8 cellular contexts compared by ENCODE assay signal in the genomic region with DNA sequence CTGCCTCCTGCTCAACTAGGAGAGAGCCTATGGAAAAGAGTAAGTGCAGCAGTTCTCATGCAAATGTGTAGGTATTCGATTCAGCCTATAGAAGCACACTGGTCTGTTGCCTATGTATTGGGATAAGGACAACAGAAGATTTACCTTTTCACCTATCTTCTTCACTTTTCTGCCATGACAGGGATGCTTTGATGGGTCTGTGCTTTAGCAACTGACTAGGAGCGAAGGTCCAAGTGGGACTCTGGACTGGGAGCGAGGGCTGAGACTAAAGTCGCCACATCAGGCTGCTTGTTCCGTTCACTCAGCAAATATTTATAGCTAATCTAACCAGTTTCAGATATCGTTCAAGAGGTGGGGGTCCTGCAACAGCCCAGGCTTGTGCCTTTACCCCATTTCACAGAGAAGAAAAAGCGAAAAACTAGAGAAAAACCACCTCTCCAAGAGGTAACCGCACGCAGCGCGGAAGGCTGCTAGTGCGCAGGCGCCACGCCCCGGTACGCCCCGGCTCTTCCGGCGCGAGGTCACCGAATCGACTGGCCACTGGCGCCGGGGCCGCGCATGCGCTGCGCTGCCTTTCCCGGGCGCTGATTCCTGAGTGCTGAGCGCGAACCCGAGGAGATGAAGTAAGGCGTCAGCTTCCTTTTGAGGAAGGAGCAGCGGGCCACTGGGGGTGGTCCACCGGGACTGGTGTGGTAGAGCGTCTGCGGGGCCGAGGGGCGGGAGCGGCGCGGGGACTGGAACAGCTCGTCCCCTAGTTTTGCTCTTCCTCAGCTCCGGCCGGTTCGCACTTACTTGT. TPM values are rescaled to one million over a fixed set of nuclear protein-coding genes. Genes with fewer than 3 reads are reported as not detected.
A peak's percentile ranks its signal among the peaks of the same experiment; 100 is the strongest.
DNase-seq lines count a peak whose midpoint lies in the region; ATAC-seq and TF ChIP-seq lines count a peak whose summit lies in the region.

A gene with protein sequence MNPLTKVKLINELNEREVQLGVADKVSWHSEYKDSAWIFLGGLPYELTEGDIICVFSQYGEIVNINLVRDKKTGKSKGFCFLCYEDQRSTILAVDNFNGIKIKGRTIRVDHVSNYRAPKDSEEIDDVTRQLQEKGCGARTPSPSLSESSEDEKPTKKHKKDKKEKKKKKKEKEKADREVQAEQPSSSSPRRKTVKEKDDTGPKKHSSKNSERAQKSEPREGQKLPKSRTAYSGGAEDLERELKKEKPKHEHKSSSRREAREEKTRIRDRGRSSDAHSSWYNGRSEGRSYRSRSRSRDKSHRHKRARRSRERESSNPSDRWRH (plus strand): TSS at position 573 of the 796 bp plus-strand sequence. CDS start 46 bp downstream, at position 619.

- POLR2A ChIA-PET in CD8-positive, alpha-beta T cell (lab: Charles Lee), result interaction anchor here (1.1 kb wide), 1 partner anchor 12 kb away, joined by 4 read pairs; no protein-coding TSS in a partner anchor

- H3K4me3 Mint-ChIP-seq in CD8-positive, alpha-beta T cell, result peak within 1 kb of the TSS; percentile 87

- intact Hi-C loops in CD8-positive, alpha-beta T cell (cut with DNase I, micrococcal nuclease), result loop anchor here (1.0 to 10.0 kb wide), 6 partner anchors 60 to 502 kb away; a partner anchor contains a TSS

- peaks cover 25% of the 10 kb centered on the region for H3K36me3 Mint-ChIP-seq in CD8-positive, alpha-beta T cell

- peaks cover 27% of the 10 kb centered on the region for H3K4me1 Mint-ChIP-seq in CD8-positive, alpha-beta T cell (ENCODE audit: low read depth)

- peaks cover 12% of the 10 kb centered on the region for H3K4me1 ChIP-seq in CD8-positive, alpha-beta T cell (ENCODE audit: insufficient read depth, low read length)

- H3K27ac ChIP-seq in CD8-positive, alpha-beta T cell (ENCODE audit: low read depth, low read length), result peak within 1 kb of the TSS; percentile 76

- no peaks in the 10 kb centered on the region for H3K36me3 ChIP-seq in CD8-positive, alpha-beta T cell (ENCODE audit: insufficient read depth, low read length)

- H3K9me3 ChIP-seq in CD8-positive, alpha-beta T cell (ENCODE audit: low read length), result no peaks in the 10 kb centered on the region

- H3K27me3 Mint-ChIP-seq in CD8-positive, alpha-beta T cell (ENCODE audit: low read depth), result no peaks in the 10 kb centered on the region

- peak; percentile 37 to 77 (median 66) for DNase-seq in CD8-positive, alpha-beta T cell
- DNase-seq in NCI-H82 treated with DMSO at 0.1 percent for 48 hours (lab: John Stamatoyannopoulos, UW; ENCODE audit: unreplicated experiment), result peak; percentile 67
- DNase-seq in activated CD8-positive, alpha-beta memory T cell treated with anti-CD3 and anti-CD28 coated beads for 24 hours, result peak; percentile 82
- peak; percentile 58 for DNase-seq in effector CD4-positive, alpha-beta T cell
- DNase-seq in lung microvascular endothelial cell (ENCODE audit: low read depth in 2 of 2), result peak; percentile 71 to 77
- DNase-seq in stimulated activated CD8-positive, alpha-beta memory T cell treated with anti-CD3 and anti-CD28 coated beads, Interleukin-12 subunit alpha, Interleukin-12 subunit beta, amount 100 ng/mL, for 1 hour (ENCODE audit: low read depth), result peak; percentile 40

- ATAC-seq in CD8-positive, alpha-beta T cell, result peak; percentile 85
- peak; percentile 88 for ATAC-seq in GM19438 (IDR thresholded peaks at IDR 0.05; ENCODE audit: low read depth, unreplicated experiment)
- ATAC-seq in HG03571 (IDR thresholded peaks at IDR 0.05; ENCODE audit: unreplicated experiment), result peak; percentile 93

- H3K4me3 ChIP-seq in CD8-positive, alpha-beta T cell (ENCODE audit: low read depth, low read length), result peak within 1 kb of the TSS; percentile 99

- CTCF ChIA-PET in CD8-positive, alpha-beta T cell (lab: Charles Lee), result no interaction called here

- H3K27me3 ChIP-seq in CD8-positive, alpha-beta T cell (ENCODE audit: insufficient read depth, low read length), result no peaks in the 10 kb centered on the region

- H3K9me3 Mint-ChIP-seq in CD8-positive, alpha-beta T cell, result no peaks in the 10 kb centered on the region

- TF ChIP-seq CTCF in CD8-positive, alpha-beta T cell (IDR thresholded peaks at IDR 0.05), result no peak

- H3K27ac Mint-ChIP-seq in CD8-positive, alpha-beta T cell, result peak within 1 kb of the TSS; percentile 91

RNA-seq across cellular contexts. Expression of the gene that starts here (rescaled TPM):
- total RNA-seq in CD8-positive, alpha-beta T cell, result 10 to 100 TPM; 19.4 to 20.7 TPM
- total RNA-seq in lung microvascular endothelial cell, result 19.6 and 20.5 TPM in 2 replicates

Comparison
In these comparisons a context has a peak if more than half of its experiments do, and no peak if none do; other contexts are left out.
1. Peak in every context shown above with its lines: DNase-seq, ATAC-seq, H3K4me3 ChIP-seq and H3K27ac ChIP-seq.